ENCODE assay signal across 1 cellular context in the genomic region with DNA sequence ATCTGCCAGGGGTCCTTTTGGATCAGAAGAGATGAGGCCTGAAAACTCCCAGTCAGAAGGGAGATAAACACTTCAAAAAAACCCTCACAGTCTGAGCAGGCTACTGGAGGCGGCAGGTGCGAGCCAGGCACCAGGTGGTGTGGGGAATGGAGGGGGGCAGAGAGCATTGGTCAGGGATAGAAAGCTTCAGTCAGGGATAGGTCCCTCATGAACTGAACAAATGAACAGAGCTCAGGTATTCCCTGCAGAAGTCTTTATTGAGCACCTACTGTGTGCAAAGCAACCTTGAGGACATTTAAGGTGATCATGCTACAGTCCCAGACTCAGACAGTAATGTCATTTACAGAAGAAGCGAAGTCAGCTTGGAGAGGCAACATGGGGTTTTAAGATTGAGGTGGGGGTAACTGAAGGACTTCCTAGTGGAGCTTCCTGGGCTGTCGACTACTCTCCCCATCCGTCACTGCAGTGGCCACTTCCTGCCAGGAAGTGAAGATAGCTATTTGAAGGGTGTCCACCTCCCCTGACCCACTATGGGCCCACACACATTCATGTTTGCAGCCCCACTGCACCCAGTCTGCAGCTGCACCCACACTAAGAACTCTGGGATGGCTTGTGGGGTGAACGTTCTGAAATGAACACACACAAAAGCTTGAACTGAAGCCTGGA.
TF ChIP-seq lines count a peak whose summit lies in the region.

No MANE protein-coding gene starts in this region.

TF ChIP-seq in K562, 482 proteins besides CTCF, POLR2A, EP300 and RAD21 (continued from another document):
- TF ChIP-seq ZKSCAN1 (IDR thresholded peaks at IDR 0.05; ENCODE audit: low read depth, low read length) = peak; percentile 80
- TF ChIP-seq, protein P1, sequence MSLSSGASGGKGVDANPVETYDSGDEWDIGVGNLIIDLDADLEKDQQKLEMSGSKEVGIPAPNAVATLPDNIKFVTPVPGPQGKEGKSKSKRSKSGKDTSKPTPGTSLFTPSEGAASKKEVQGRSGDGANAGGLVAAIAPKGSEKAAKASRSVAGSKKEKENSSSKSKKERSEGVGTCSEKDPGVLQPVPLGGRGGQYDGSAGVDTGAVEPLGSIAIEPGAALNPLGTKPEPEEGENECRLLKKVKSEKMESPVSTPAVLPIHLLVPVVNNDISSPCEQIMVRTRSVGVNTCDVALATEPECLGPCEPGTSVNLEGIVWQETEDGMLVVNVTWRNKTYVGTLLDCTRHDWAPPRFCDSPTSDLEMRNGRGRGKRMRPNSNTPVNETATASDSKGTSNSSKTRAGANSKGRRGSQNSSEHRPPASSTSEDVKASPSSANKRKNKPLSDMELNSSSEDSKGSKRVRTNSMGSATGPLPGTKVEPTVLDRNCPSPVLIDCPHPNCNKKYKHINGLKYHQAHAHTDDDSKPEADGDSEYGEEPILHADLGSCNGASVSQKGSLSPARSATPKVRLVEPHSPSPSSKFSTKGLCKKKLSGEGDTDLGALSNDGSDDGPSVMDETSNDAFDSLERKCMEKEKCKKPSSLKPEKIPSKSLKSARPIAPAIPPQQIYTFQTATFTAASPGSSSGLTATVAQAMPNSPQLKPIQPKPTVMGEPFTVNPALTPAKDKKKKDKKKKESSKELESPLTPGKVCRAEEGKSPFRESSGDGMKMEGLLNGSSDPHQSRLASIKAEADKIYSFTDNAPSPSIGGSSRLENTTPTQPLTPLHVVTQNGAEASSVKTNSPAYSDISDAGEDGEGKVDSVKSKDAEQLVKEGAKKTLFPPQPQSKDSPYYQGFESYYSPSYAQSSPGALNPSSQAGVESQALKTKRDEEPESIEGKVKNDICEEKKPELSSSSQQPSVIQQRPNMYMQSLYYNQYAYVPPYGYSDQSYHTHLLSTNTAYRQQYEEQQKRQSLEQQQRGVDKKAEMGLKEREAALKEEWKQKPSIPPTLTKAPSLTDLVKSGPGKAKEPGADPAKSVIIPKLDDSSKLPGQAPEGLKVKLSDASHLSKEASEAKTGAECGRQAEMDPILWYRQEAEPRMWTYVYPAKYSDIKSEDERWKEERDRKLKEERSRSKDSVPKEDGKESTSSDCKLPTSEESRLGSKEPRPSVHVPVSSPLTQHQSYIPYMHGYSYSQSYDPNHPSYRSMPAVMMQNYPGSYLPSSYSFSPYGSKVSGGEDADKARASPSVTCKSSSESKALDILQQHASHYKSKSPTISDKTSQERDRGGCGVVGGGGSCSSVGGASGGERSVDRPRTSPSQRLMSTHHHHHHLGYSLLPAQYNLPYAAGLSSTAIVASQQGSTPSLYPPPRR (CRISPR knock-in tag; IDR thresholded peaks at IDR 0.05; ENCODE audit: borderline replicate concordance) = no peak
- TF ChIP-seq ETV1 (tag; conservative IDR thresholded peaks at IDR 0.05; ENCODE audit: low read depth) = peak; percentile 70
- no peak for TF ChIP-seq MED1 (CRISPR knock-in tag; IDR thresholded peaks at IDR 0.05; ENCODE audit: borderline replicate concordance)
- no peak for TF ChIP-seq ZNF3 (CRISPR knock-in tag; IDR thresholded peaks at IDR 0.05)
TF ChIP-seq in K562: peak in this region for 5.
